ENCODE assay signal across 8 cellular contexts in the genomic region with DNA sequence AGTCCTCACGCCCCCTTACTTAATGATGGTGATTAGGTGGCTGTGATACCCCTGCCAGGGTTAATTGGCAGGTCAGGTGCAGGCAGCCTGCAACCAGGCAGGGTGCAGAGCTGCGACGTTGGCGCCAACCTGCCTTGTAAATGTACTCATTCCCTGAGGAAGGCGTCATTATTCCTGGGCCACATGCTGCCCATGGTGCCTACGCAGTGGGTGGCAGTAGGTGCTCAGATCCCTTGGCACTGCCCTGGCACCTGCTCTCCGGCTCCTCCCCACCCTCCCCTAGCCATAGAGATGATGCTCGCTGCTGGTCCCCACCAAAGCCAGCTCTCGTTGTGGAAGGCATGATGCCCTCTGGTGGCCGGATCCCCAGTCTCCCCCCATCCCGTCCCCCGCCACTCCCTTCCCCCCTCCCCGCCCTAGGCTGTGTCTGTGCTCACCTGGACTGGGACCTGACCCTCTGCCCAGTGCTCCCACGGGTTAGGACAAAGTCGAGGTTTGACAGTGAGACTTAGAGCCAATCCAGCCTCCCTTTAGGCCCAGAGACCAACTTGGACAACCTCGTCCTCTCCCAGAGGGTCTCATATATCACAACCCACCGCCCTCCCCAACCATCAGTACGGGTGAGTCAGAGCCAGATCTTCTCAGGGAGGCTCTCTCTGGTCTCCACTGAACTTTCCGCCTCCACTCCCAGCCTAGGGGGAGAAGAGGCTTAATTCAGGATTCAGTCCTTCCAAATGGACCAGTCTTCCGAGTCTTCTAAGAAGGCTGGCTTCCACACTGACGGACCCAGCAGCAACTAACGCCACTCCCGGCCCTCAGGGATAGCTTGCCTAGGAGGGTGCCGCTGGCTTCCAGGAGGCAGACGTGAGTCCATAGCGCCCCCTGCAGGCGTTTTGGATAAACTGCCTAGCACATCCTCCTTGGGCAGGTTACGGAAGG. TPM values are rescaled to one million over a fixed set of nuclear protein-coding genes. Genes with fewer than 3 reads are reported as not detected.
DNase-seq lines count a peak whose midpoint lies in the region; ATAC-seq and TF ChIP-seq lines count a peak whose summit lies in the region.

No MANE protein-coding gene starts in this region.

- ATAC-seq in left lung, result peak; percentile 93
- ATAC-seq in HG02571 (IDR thresholded peaks at IDR 0.05; ENCODE audit: unreplicated experiment), result no peak

- DNase-seq in DMS114 treated with DMSO at 0.1 percent for 48 hours (lab: John Stamatoyannopoulos, UW; ENCODE audit: unreplicated experiment), result peak; percentile 82
- DNase-seq in HL-60 (ENCODE audit: low read depth in 1 of 2, low spot score in 1 of 2), result peak; percentile 83 to 92
- peak; percentile 85 for DNase-seq in NCI-H748 treated with DMSO at 0.1 percent for 48 hours (lab: John Stamatoyannopoulos, UW)
- peak; percentile 78 to 84 for DNase-seq in activated CD4-positive, alpha-beta T cell treated with anti-CD3 and anti-CD28 coated beads, Interleukin-2, amount 50 U/mL, for 24 hours (ENCODE audit: low read depth in 1 of 2, low spot score in 1 of 2)
- DNase-seq in dermis blood vessel endothelial cell, result peak; percentile 97
- DNase-seq in left lung, result peak; percentile 90 to 95
- DNase-seq in stimulated activated CD4-positive, alpha-beta T cell treated with anti-CD3 and anti-CD28 coated beads, Interleukin-4, amount 100 ng/mL, for 1 hour, result peak; percentile 86

- H3K9me3 ChIP-seq in left lung, result no peaks in the 10 kb centered on the region

- peaks cover 0 to 23% of the 10 kb centered on the region in 2 donors for H3K36me3 ChIP-seq in left lung

- TF ChIP-seq CTCF in HL-60 (IDR thresholded peaks at IDR 0.05; ENCODE audit: insufficient read depth, low read length) (peak; percentile 81), left lung (IDR thresholded peaks at IDR 0.05) (peak; percentile 68 to 90)

- H3K4me1 ChIP-seq in left lung, result peaks cover 8 to 32% of the 10 kb centered on the region in 2 donors

- H3K27me3 ChIP-seq in HL-60 (ENCODE audit: insufficient read depth, poor library complexity, severe bottlenecking) (no peaks in the 10 kb centered on the region), left lung (peaks cover 0 to 12% of the 10 kb centered on the region in 2 donors)

- H3K27ac ChIP-seq in HL-60 (replicated peaks) (peak overlapping the region; percentile 52; the same call in 1 of the 2 replicates), left lung (peak overlapping the region in 1 of 2 donors; percentile 67)

- intact Hi-C loops in left lung (cut with DNase I), result loop anchor here in 1 of 2 donors (2.0 kb wide), 1 partner anchor 75 kb away; no protein-coding TSS in a partner anchor

- H3K4me3 ChIP-seq in HL-60 (replicated peaks; ENCODE audit: insufficient read depth, low read length), result no peak overlapping the region
- H3K4me3 ChIP-seq in left lung, result no peak overlapping the region

RNA-seq across cellular contexts. Expression of a gene that starts 5.7 kb away (rescaled TPM):
- total RNA-seq in dermis blood vessel endothelial cell (64.4 and 128 TPM in 2 replicates), left lung (100 to 1,000 TPM; 176 to 184 TPM)

RNA-seq across cellular contexts. Expression of a gene that starts 6.2 kb away (rescaled TPM):
- 4.1 and 4.7 TPM in 2 replicates for total RNA-seq in dermis blood vessel endothelial cell
- under 1 TPM; 0.45 to 0.73 TPM for total RNA-seq in left lung

RNA-seq across cellular contexts. Expression of a gene that starts 27.1 kb away (rescaled TPM):
- total RNA-seq in dermis blood vessel endothelial cell (16.1 and 41.4 TPM in 2 replicates), left lung (10 to 100 TPM; 63.1 to 91.0 TPM)

RNA-seq across cellular contexts. Expression of a gene that starts 31.8 kb away (rescaled TPM):
- total RNA-seq in dermis blood vessel endothelial cell, result 26.2 and 27.1 TPM in 2 replicates
- total RNA-seq in left lung, result 10 to 100 TPM; 46.6 to 64.6 TPM

RNA-seq across cellular contexts. Expression of a gene that starts 39.8 kb away (rescaled TPM):
- total RNA-seq in dermis blood vessel endothelial cell (119 and 138 TPM in 2 replicates), left lung (100 to 1,000 TPM in 1 of 2 donors, 10 to 100 TPM in 1; 63.7 to 148 TPM)
